Comparison of ENCODE assay signal across 8 cellular contexts in genomic region chr2:18559941-18560796, GRCh38. TPM values are rescaled to one million over a fixed set of nuclear protein-coding genes. Genes with fewer than 3 reads are reported as not detected.
DNase-seq lines count a peak whose midpoint lies in the region; ATAC-seq and TF ChIP-seq lines count a peak whose summit lies in the region.

Gene RDH14, minus strand, starts transcription at chr2:18560653. Its CDS starts 81 bp downstream, at chr2:18560572.

- intact Hi-C loops in colonic mucosa (cut with DNase I) = no loop called here

- DNase-seq in BE2C = peak; percentile 94
- peak; percentile 53 for DNase-seq in GM19240 (ENCODE audit: insufficient read length, low spot score)
- DNase-seq in NCI-H526 (lab: John Stamatoyannopoulos, UW) = peak; percentile 85 to 93
- DNase-seq in activated CD4-positive, alpha-beta T cell treated with anti-CD3 and anti-CD28 coated beads for 48 hours = peak; percentile 93
- DNase-seq in colonic mucosa = peak; percentile 96
- peak; percentile 93 for DNase-seq in kidney tubule cell (ENCODE audit: low spot score)
- DNase-seq in stimulated activated CD4-positive, alpha-beta T cell treated with anti-CD3 and anti-CD28 coated beads, Interleukin-1b, Interleukin-23, amount 100 ng/mL, for 24 hours (ENCODE audit: low read depth in 4 of 4, low spot score in 1 of 4) = peak; percentile 75 to 89 (median 82)

- H3K4me1 ChIP-seq in BE2C (0 out of 2 replicates have a peak, but pooled peaks cover 2% of the 10 kb centered on the region), colonic mucosa (no peaks in the 10 kb centered on the region)

- no peaks in the 10 kb centered on the region for H3K9me3 ChIP-seq in BE2C
- no peaks in the 10 kb centered on the region for H3K9me3 ChIP-seq in colonic mucosa

- peak within 1 kb of the TSS; percentile 66 to 91 for H3K9ac ChIP-seq in colonic mucosa (ENCODE audit: low read depth in 2 of 2, low read length in 2 of 2)

- H3K27ac ChIP-seq in colonic mucosa = peak within 1 kb of the TSS; percentile 96

- TF ChIP-seq CTCF in BE2C (IDR thresholded peaks at IDR 0.05; ENCODE audit: low read depth, low read length) = no peak
- no peak for TF ChIP-seq CTCF in colonic mucosa (IDR thresholded peaks at IDR 0.05)

- H3K4me3 ChIP-seq in BE2C (ENCODE audit: low read depth, low read length) (peak within 1 kb of the TSS; percentile 74), colonic mucosa (peak within 1 kb of the TSS; percentile 90)

- ATAC-seq in HG03460 (IDR thresholded peaks at IDR 0.05; ENCODE audit: unreplicated experiment) = peak; percentile 93

- H3K36me3 ChIP-seq in BE2C (peaks cover 9% of the 10 kb centered on the region), colonic mucosa (no peaks in the 10 kb centered on the region)

- H3K27me3 ChIP-seq in BE2C (no peaks in the 10 kb centered on the region), colonic mucosa (no peaks in the 10 kb centered on the region)

RNA-seq across cellular contexts. Expression of gene RDH14, which starts in this region (rescaled TPM):
- polyA plus RNA-seq in BE2C (2012; ENCODE audit: insufficient read depth, insufficient read length, low read depth) = 41.7 TPM
- total RNA-seq in colonic mucosa = 10 to 100 TPM; 20.2 to 23.8 TPM

Comparison
In these comparisons a context has a peak if more than half of its experiments do, and no peak if none do; other contexts are left out.
1. Peak in every context shown above with its lines: DNase-seq, ATAC-seq, H3K4me3 ChIP-seq and H3K27ac ChIP-seq.